Comparison of ENCODE assay signal across 9 cellular contexts in the genomic region with DNA sequence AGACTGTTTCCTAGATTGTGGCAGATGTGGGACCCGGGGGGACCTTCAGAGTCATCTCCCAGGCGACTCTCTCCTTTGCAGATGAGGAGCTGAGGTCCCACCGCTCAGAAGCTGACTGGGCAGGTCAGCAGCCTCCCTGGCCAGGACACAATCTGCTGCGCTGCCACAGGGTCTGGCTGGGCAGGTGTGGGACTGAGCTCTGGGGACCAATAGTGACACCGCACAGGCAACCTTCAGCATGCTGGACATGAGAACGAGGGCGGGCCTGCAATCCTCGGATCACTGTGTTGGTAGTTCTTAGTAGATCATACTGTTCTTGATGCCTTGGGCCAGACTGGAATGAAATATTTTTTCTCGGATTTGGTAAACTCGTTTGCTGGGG. TPM values are rescaled to one million over a fixed set of nuclear protein-coding genes. Genes with fewer than 3 reads are reported as not detected.
DNase-seq lines count a peak whose midpoint lies in the region; ATAC-seq and TF ChIP-seq lines count a peak whose summit lies in the region.
"Had no signal": no experiment of that assay in that cellular context is flagged by ENCODE, and none has a peak within 500 bp of the region (broad histone marks: within the 10 kb centered on the region; RNA-seq: fewer than 3 reads in every experiment).

No MANE protein-coding gene starts in this region.

- H3K36me3 ChIP-seq in HEK293 (ENCODE audit: control insufficient read depth in 2 of 2, insufficient read depth in 1 of 2, low read length in 2 of 2) (peaks cover 0 to 14% of the 10 kb centered on the region in 2 experiments; a peak in 1 of 3 replicates), colonic mucosa (no peaks in the 10 kb centered on the region), skeletal muscle tissue (ENCODE audit: control insufficient read depth in 3 of 3, insufficient read depth in 3 of 3, low read length in 3 of 3) (peaks cover 5 to 7% (median 6%) of the 10 kb centered on the region in 3 donors)

- no peak for DNase-seq in colonic mucosa
- DNase-seq in left lobe of liver (ENCODE audit: low spot score): no peak
- DNase-seq in T-helper 2 cell: no peak
- DNase-seq in NCI-H226: no peak
- DNase-seq: activated gamma-delta T cell treated with Interleukin-2 at 50 U/mL for 16 hours had no signal

- no peak for TF ChIP-seq CTCF in HEK293 (tag by site-specific recombination; IDR thresholded peaks at IDR 0.05)
- TF ChIP-seq CTCF in colonic mucosa (IDR thresholded peaks at IDR 0.05): no peak

- H3K4me1 ChIP-seq in HEK293 (ENCODE audit: control insufficient read depth, insufficient read depth, low read length) (no peaks in the 10 kb centered on the region; the same call in 1 of the 2 replicates), colonic mucosa (peaks cover 11% of the 10 kb centered on the region), skeletal muscle tissue (ENCODE audit: control insufficient read depth in 3 of 3, insufficient read depth in 3 of 3, low read length in 3 of 3) (peaks cover 32 to 41% (median 35%) of the 10 kb centered on the region in 3 donors)

- no peak overlapping the region; the same call in 1 of the 2 replicates for H3K4me3 ChIP-seq in HEK293 (ENCODE audit: low read depth, low read length)
- H3K4me3 ChIP-seq in colonic mucosa: no peak overlapping the region
- peak overlapping the region; percentile 40 to 68 (median 61) for H3K4me3 ChIP-seq in skeletal muscle tissue (ENCODE audit: low read length in 3 of 3)

- H3K9ac ChIP-seq in colonic mucosa (ENCODE audit: low read depth in 2 of 2, low read length in 2 of 2): peak overlapping the region; percentile 33 to 80
- peak overlapping the region; percentile 64 to 79 (median 79) for H3K9ac ChIP-seq in skeletal muscle tissue (ENCODE audit: low read depth in 1 of 3, low read length in 3 of 3)

- no peaks in the 10 kb centered on the region for H3K9me3 ChIP-seq in HEK293 (ENCODE audit: control insufficient read depth, insufficient read depth, low read depth, low read length)
- no peaks in the 10 kb centered on the region for H3K9me3 ChIP-seq in colonic mucosa
- peaks cover 0 to 2% (median 0%) of the 10 kb centered on the region in 3 donors for H3K9me3 ChIP-seq in skeletal muscle tissue (ENCODE audit: control insufficient read depth in 3 of 3, low read length in 3 of 3)

- CTCF ChIA-PET in HEK293 (lab: Yijun Ruan, JAX): interaction anchor here (0.7 to 3.1 kb wide), 5 partner anchors 10 to 299 kb away, joined by 3 to 8 read pairs (median 3); no protein-coding TSS in a partner anchor

- POLR2A ChIA-PET in HEK293 (lab: Yijun Ruan, JAX): interaction anchor here (0.6 to 1.6 kb wide), 5 partner anchors 32 to 415 kb away, joined by 3 to 8 read pairs (median 3); no protein-coding TSS in a partner anchor

- intact Hi-C loops in colonic mucosa (cut with DNase I): loop anchor here (5.0 to 10.0 kb wide), 2 partner anchors 57 to 294 kb away; partner anchors contain the start of gene RHEB

- ATAC-seq in left lobe of liver: peak; percentile 15
- no peak for ATAC-seq in GM18870 (IDR thresholded peaks at IDR 0.05; ENCODE audit: unreplicated experiment)
- no peak for ATAC-seq in HG02642 (IDR thresholded peaks at IDR 0.05; ENCODE audit: poor library complexity, unreplicated experiment)

- H3K27me3 ChIP-seq in colonic mucosa (no peaks in the 10 kb centered on the region), skeletal muscle tissue (ENCODE audit: control insufficient read depth in 3 of 3, insufficient read depth in 3 of 3, low read length in 3 of 3) (no peaks in the 10 kb centered on the region)

- H3K27ac ChIP-seq in HEK293 (ENCODE audit: extremely low read depth, low read depth, low read length) (no peak overlapping the region), colonic mucosa (peak overlapping the region; percentile 73), skeletal muscle tissue (ENCODE audit: low read depth, low read length) (peak overlapping the region; percentile 91)

TF ChIP-seq in HEK293, 187 proteins besides CTCF, POLR2A, EP300 and RAD21:
- TF ChIP-seq, protein P1, sequence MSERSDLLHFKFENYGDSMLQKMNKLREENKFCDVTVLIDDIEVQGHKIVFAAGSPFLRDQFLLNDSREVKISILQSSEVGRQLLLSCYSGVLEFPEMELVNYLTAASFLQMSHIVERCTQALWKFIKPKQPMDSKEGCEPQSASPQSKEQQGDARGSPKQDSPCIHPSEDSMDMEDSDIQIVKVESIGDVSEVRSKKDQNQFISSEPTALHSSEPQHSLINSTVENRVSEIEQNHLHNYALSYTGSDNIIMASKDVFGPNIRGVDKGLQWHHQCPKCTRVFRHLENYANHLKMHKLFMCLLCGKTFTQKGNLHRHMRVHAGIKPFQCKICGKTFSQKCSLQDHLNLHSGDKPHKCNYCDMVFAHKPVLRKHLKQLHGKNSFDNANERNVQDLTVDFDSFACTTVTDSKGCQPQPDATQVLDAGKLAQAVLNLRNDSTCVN (tag by site-specific recombination; optimal IDR thresholded peaks at IDR 0.05): peak; percentile 1
- TF ChIP-seq ZNF571 (tag by site-specific recombination; IDR thresholded peaks at IDR 0.05) (no peak), ZNF302 (tag by site-specific recombination; IDR thresholded peaks at IDR 0.05; ENCODE audit: low read depth) (no peak), ZNF76 (tag by site-specific recombination; IDR thresholded peaks at IDR 0.05; ENCODE audit: borderline replicate concordance, low read depth) (no peak), ZSCAN16 (tag by site-specific recombination; IDR thresholded peaks at IDR 0.05) (no peak)
- TF ChIP-seq, protein P2, sequence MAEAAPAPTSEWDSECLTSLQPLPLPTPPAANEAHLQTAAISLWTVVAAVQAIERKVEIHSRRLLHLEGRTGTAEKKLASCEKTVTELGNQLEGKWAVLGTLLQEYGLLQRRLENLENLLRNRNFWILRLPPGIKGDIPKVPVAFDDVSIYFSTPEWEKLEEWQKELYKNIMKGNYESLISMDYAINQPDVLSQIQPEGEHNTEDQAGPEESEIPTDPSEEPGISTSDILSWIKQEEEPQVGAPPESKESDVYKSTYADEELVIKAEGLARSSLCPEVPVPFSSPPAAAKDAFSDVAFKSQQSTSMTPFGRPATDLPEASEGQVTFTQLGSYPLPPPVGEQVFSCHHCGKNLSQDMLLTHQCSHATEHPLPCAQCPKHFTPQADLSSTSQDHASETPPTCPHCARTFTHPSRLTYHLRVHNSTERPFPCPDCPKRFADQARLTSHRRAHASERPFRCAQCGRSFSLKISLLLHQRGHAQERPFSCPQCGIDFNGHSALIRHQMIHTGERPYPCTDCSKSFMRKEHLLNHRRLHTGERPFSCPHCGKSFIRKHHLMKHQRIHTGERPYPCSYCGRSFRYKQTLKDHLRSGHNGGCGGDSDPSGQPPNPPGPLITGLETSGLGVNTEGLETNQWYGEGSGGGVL (tag by site-specific recombination; IDR thresholded peaks at IDR 0.05): no peak

RNA-seq across cellular contexts. Expression of gene CRYGN, which starts 20.5 kb away (rescaled TPM):
- not detected for total RNA-seq in colonic mucosa
- total RNA-seq in left lobe of liver: not detected
- total RNA-seq in skeletal muscle tissue: not detected

RNA-seq across cellular contexts. Expression of gene WDR86, which starts 50.6 kb away (rescaled TPM):
- total RNA-seq in colonic mucosa (1 to 10 TPM in 1 of 2 donors, not detected in 1; 1.2 TPM), left lobe of liver (0.28 TPM), skeletal muscle tissue (4.7 TPM)

RNA-seq across cellular contexts. Expression of gene RHEB, which starts 59.2 kb away (rescaled TPM):
- total RNA-seq in colonic mucosa: 10 to 100 TPM; 66.8 to 67.6 TPM
- 34.0 TPM for total RNA-seq in left lobe of liver
- total RNA-seq in skeletal muscle tissue: 73.6 TPM

Comparison
In these comparisons a context has a peak if more than half of its experiments do, and no peak if none do; other contexts are left out.
1. H3K4me3 ChIP-seq: peak in skeletal muscle tissue (3 of 3); none in HEK293 (single experiment) and colonic mucosa (single experiment).